Comparison of ENCODE assay signal across 8 cellular contexts in genomic region chr17:57861000-57861736, GRCh38. TPM values are rescaled to one million over a fixed set of nuclear protein-coding genes. Genes with fewer than 3 reads are reported as not detected.
A peak's percentile ranks its signal among the peaks of the same experiment; 100 is the strongest.
DNase-seq lines count a peak whose midpoint lies in the region; ATAC-seq and TF ChIP-seq lines count a peak whose summit lies in the region.

No MANE protein-coding gene starts in this region.

- H3K4me1 ChIP-seq in SJSA1 (replicated peaks) (peaks cover 41% of the 10 kb centered on the region), breast epithelium (peaks cover 7% of the 10 kb centered on the region in 2 donors), spleen (peaks cover 12 to 51% (median 33%) of the 10 kb centered on the region in 6 donors)

- H3K27ac ChIP-seq in SJSA1 (peak overlapping the region; percentile 74), breast epithelium (peak overlapping the region; percentile 67 to 74), spleen (peak overlapping the region in 7 of 8 donors; percentile 39 to 85 (median 70))

- intact Hi-C loops in breast epithelium (cut with DNase I; ENCODE audit: low total_unique reads): loop anchor here (5.0 kb wide), 1 partner anchor 126 kb away; the partner anchor contains the start of gene VEZF1
- intact Hi-C loops in spleen (cut with DNase I; ENCODE audit: low total_unique reads): no loop called here

- peak overlapping the region; percentile 47 for H3K4me3 ChIP-seq in AG09309 (ENCODE audit: control insufficient read depth, low read depth, low read length)
- peak overlapping the region; percentile 42 for H3K4me3 ChIP-seq in SJSA1
- peak overlapping the region; percentile 43 to 70 (median 53) for H3K4me3 ChIP-seq in breast epithelium
- peak overlapping the region; percentile 2 to 70 (median 38) for H3K4me3 ChIP-seq in spleen

- peak; percentile 62 for ATAC-seq in GM21447 (IDR thresholded peaks at IDR 0.05; ENCODE audit: unreplicated experiment)

- TF ChIP-seq POLR2A in breast epithelium (IDR thresholded peaks at IDR 0.05) (no peak), spleen (IDR thresholded peaks at IDR 0.05) (no peak)

- H3K36me3 ChIP-seq in SJSA1 (peaks cover 17% of the 10 kb centered on the region), breast epithelium (no peaks in the 10 kb centered on the region), spleen (peaks cover 0 to 8% (median 0%) of the 10 kb centered on the region in 6 donors)

- H3K9me3 ChIP-seq in SJSA1 (replicated peaks) (no peaks in the 10 kb centered on the region), breast epithelium (no peaks in the 10 kb centered on the region), spleen (no peaks in the 10 kb centered on the region)

- DNase-seq in AG09309 (ENCODE audit: low read depth): no peak
- DNase-seq in SJSA1 (ENCODE audit: low read depth in 1 of 2, low spot score in 2 of 2): peak in 1 of 2 experiments; percentile 85
- peak in 1 of 2 donors; percentile 62 for DNase-seq in breast epithelium (ENCODE audit: low spot score in 2 of 2)
- peak; percentile 58 for DNase-seq in iris pigment epithelial cell (ENCODE audit: low read depth)
- DNase-seq in spleen: peak; percentile 91
- no peak for DNase-seq in NCI-H1436 treated with DMSO at 0.1 percent for 48 hours (lab: John Stamatoyannopoulos, UW)
- DNase-seq in iPS-NIHi7 (ENCODE audit: extremely low spot score): no peak

- no peak for TF ChIP-seq CTCF in AG09309 (IDR thresholded peaks at IDR 0.05; ENCODE audit: control insufficient read depth, insufficient read depth, low read depth, low read length, missing control alignments)
- TF ChIP-seq CTCF in breast epithelium (IDR thresholded peaks at IDR 0.05): no peak
- no peak for TF ChIP-seq CTCF in spleen (IDR thresholded peaks at IDR 0.05 in 8 of 11, conservative IDR thresholded peaks at IDR 0.05 in 3 of 11)

- H3K27me3 ChIP-seq in SJSA1 (replicated peaks) (no peaks in the 10 kb centered on the region), breast epithelium (no peaks in the 10 kb centered on the region), spleen (replicated peaks in 1 of 7) (peaks cover 0 to 48% (median 8%) of the 10 kb centered on the region in 7 donors)

- 1 to 3% (median 3%) methylated on average over 20 to 28 of the region's 28 CpGs for WGBS in spleen, 5 donors

RNA-seq across cellular contexts. Expression of gene MRPS23, which starts 11.3 kb away (rescaled TPM):
- total RNA-seq in SJSA1 (2014; rRNA removed; shearing (Covaris generic)): 59.2 and 83.4 TPM in 2 replicates
- 10 to 100 TPM in 1 of 3 donors, 1 to 10 TPM in 2; 7.5 to 10.7 (median 8.2) TPM for total RNA-seq in breast epithelium
- 10 to 100 TPM in 6 of 7 donors, 1 to 10 TPM in 1; 7.3 to 26.4 (median 22.4) TPM for total RNA-seq in spleen
- 10 to 100 TPM; 13.9 to 29.2 (median 28.6) TPM for polyA plus RNA-seq in spleen

Comparison
In these comparisons a context has a peak if more than half of its experiments do, and no peak if none do; other contexts are left out.
1. DNase-seq: peak in iris pigment epithelial cell (single experiment) and spleen (single experiment); none in AG09309 (single experiment), NCI-H1436 treated with DMSO at 0.1 percent for 48 hours (single experiment) and iPS-NIHi7 (single experiment).
2. Peak in every context shown above with its lines, with median percentiles within 50 percentile points of each other: H3K4me3 ChIP-seq and H3K27ac ChIP-seq.